8 cellular contexts compared by ENCODE assay signal in the genomic region with DNA sequence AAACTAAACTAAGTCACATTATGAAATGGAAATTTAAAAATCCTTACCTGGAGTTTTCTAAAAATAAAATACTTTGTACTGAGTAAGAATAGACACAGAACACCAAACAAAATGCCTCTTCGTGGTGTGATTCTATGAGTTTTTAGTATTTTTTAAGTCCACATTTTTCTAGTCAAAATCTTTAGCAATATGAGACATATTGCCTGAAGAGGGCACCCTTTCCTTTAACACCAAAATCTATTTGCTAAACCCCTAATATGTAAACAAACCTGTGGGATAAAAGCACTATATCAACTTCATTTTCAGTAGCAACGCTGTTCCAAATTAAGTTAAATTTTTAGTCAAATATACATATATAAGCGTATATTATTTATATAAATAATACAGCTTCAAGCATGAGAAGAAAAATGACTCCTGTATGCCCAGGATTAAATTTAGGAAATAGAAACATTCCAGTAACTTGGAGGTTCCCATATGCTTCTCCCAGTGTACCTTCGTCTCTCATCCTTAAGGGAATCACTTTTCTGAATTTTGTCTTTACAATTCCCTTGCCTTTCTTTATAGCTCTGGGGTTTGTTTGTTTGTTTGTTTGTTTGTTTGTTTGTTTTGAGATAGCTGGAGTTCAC. TPM values are rescaled to one million over a fixed set of nuclear protein-coding genes. Genes with fewer than 3 reads are reported as not detected.
DNase-seq lines count a peak whose midpoint lies in the region; ATAC-seq and TF ChIP-seq lines count a peak whose summit lies in the region.

No MANE protein-coding gene starts in this region.

- intact Hi-C loops in Caco-2 (cut with micrococcal nuclease; ENCODE audit: unreplicated experiment) (loop anchor here (1.0 to 5.0 kb wide), 4 partner anchors 23 to 232 kb away; partner anchors contain the start of genes PGM2 and RELL1), PC-9 (cut with micrococcal nuclease; ENCODE audit: unreplicated experiment) (loop anchor here (1.0 to 10.0 kb wide), 6 partner anchors 87 to 927 kb away; partner anchors contain the start of gene TBC1D1), esophagus muscularis mucosa (cut with DNase I) (loop anchor here (2.0 to 5.0 kb wide), 3 partner anchors 89 to 231 kb away; partner anchors contain the start of gene TBC1D1), Calu3 (cut with micrococcal nuclease; ENCODE audit: unreplicated experiment) (loop anchor here (1.0 to 5.0 kb wide), 5 partner anchors 22 to 231 kb away; no protein-coding TSS in a partner anchor)

- H3K36me3 ChIP-seq in Caco-2 (ENCODE audit: control insufficient read depth, insufficient read depth, low read length), result no peaks in the 10 kb centered on the region
- H3K36me3 ChIP-seq in PC-9 (ENCODE audit: low read depth), result no peaks in the 10 kb centered on the region
- no peaks in the 10 kb centered on the region for H3K36me3 ChIP-seq in esophagus muscularis mucosa

- H4K20me1 ChIP-seq in PC-9 (ENCODE audit: insufficient read depth), result no peaks in the 10 kb centered on the region

- peak; percentile 36 to 44 for TF ChIP-seq CTCF in Caco-2 (IDR thresholded peaks at IDR 0.05; ENCODE audit: insufficient read depth in 1 of 2, low read depth in 1 of 2, low read length in 1 of 2, severe bottlenecking in 1 of 2, unreplicated experiment in 1 of 2)
- peak; percentile 77 for TF ChIP-seq CTCF in PC-9 (conservative IDR thresholded peaks at IDR 0.05)
- peak; percentile 51 to 72 (median 59) for TF ChIP-seq CTCF in esophagus muscularis mucosa (IDR thresholded peaks at IDR 0.05)
- peak; percentile 74 for TF ChIP-seq CTCF in osteocyte (IDR thresholded peaks at IDR 0.05)
- no peak for TF ChIP-seq CTCF in Calu3 (IDR thresholded peaks at IDR 0.05; ENCODE audit: unreplicated experiment)

- WGBS in esophagus muscularis mucosa, result 31% methylated on average over 4 of the region's 4 CpGs

- DNase-seq in Caco-2 (peak in 1 of 2 experiments; percentile 22), HT1080 (ENCODE audit: low read depth) (peak; percentile 71), PC-9 (peak in 1 of 2 experiments; percentile 54), esophagus muscularis mucosa (ENCODE audit: extremely low spot score) (no peak), osteocyte (ENCODE audit: extremely low spot score, unreplicated experiment) (no peak), Calu3 (no peak)

- H3K9me3 Mint-ChIP-seq in Caco-2 (ENCODE audit: unreplicated experiment), result peaks cover 15% of the 10 kb centered on the region
- no peaks in the 10 kb centered on the region for H3K9me3 Mint-ChIP-seq in osteocyte (ENCODE audit: unreplicated experiment)
- H3K9me3 Mint-ChIP-seq in Calu3 (ENCODE audit: low read depth, unreplicated experiment), result no peaks in the 10 kb centered on the region
- no peaks in the 10 kb centered on the region for H3K9me3 Mint-ChIP-seq in stimulated activated memory B cell treated with anti-CD40 and anti-IgM and Interleukin-4, amounts not matched to agents 10 μg/mL and 1 μg/mL and 100 μg/mL, for 72 hours

- H3K4me3 Mint-ChIP-seq in Caco-2 (ENCODE audit: unreplicated experiment), result no peak overlapping the region
- H3K4me3 Mint-ChIP-seq in osteocyte (ENCODE audit: unreplicated experiment), result no peak overlapping the region
- H3K4me3 Mint-ChIP-seq in Calu3 (ENCODE audit: low read depth, unreplicated experiment), result no peak overlapping the region
- no peak overlapping the region for H3K4me3 Mint-ChIP-seq in stimulated activated memory B cell treated with anti-CD40 and anti-IgM and Interleukin-4, amounts not matched to agents 10 μg/mL and 1 μg/mL and 100 μg/mL, for 72 hours

- H3K27me3 Mint-ChIP-seq in Caco-2 (ENCODE audit: insufficient read depth, unreplicated experiment) (no peaks in the 10 kb centered on the region), osteocyte (ENCODE audit: unreplicated experiment) (peaks cover 14% of the 10 kb centered on the region), Calu3 (ENCODE audit: unreplicated experiment) (no peaks in the 10 kb centered on the region)
- H3K27me3 Mint-ChIP-seq in stimulated activated memory B cell treated with anti-CD40 and anti-IgM and Interleukin-4, amounts not matched to agents 10 μg/mL and 1 μg/mL and 100 μg/mL, for 72 hours, result peaks cover 18% of the 10 kb centered on the region

- ATAC-seq in HG02588 (IDR thresholded peaks at IDR 0.05; ENCODE audit: unreplicated experiment), result no peak
- ATAC-seq in stimulated activated memory B cell treated with anti-CD40 and anti-IgM and Interleukin-4, amounts not matched to agents 10 μg/mL and 1 μg/mL and 100 μg/mL, for 72 hours, result no peak

- H3K4me3 ChIP-seq in Caco-2 (ENCODE audit: low read depth, low read length) (no peak overlapping the region), PC-9 (no peak overlapping the region), esophagus muscularis mucosa (no peak overlapping the region)

- H3K27ac Mint-ChIP-seq in Caco-2 (ENCODE audit: unreplicated experiment), result no peak overlapping the region
- H3K27ac Mint-ChIP-seq in osteocyte (ENCODE audit: unreplicated experiment), result no peak overlapping the region
- H3K27ac Mint-ChIP-seq in Calu3 (ENCODE audit: unreplicated experiment), result no peak overlapping the region
- H3K27ac Mint-ChIP-seq in stimulated activated memory B cell treated with anti-CD40 and anti-IgM and Interleukin-4, amounts not matched to agents 10 μg/mL and 1 μg/mL and 100 μg/mL, for 72 hours, result no peak overlapping the region

- H3F3A ChIP-seq in PC-9 (ENCODE audit: insufficient read depth, low read depth), result no peaks in the 10 kb centered on the region

- H3K9me3 ChIP-seq in Caco-2, result no peaks in the 10 kb centered on the region
- H3K9me3 ChIP-seq in PC-9 (ENCODE audit: insufficient read depth, low read depth), result no peaks in the 10 kb centered on the region
- H3K9me3 ChIP-seq in esophagus muscularis mucosa, result no peaks in the 10 kb centered on the region

- H3K36me3 Mint-ChIP-seq in Caco-2 (ENCODE audit: insufficient read depth, unreplicated experiment), result no peaks in the 10 kb centered on the region
- no peaks in the 10 kb centered on the region for H3K36me3 Mint-ChIP-seq in osteocyte (ENCODE audit: unreplicated experiment)
- no peaks in the 10 kb centered on the region for H3K36me3 Mint-ChIP-seq in Calu3 (ENCODE audit: insufficient read depth, unreplicated experiment)
- no peaks in the 10 kb centered on the region for H3K36me3 Mint-ChIP-seq in stimulated activated memory B cell treated with anti-CD40 and anti-IgM and Interleukin-4, amounts not matched to agents 10 μg/mL and 1 μg/mL and 100 μg/mL, for 72 hours

- POLR2A ChIA-PET in Caco-2 (lab: Charles Lee) (no interaction called here), PC-9 (lab: Charles Lee; ENCODE audit: unreplicated experiment) (interaction anchor here (0.7 kb wide), 1 partner anchor 376 kb away, joined by 4 read pairs; no protein-coding TSS in a partner anchor)

- no peaks in the 10 kb centered on the region for H3K79me2 ChIP-seq in PC-9 (ENCODE audit: low read depth)

- BruUV-seq in Caco-2 (replicated peaks; lab: Mats Ljungman, UMichigan) (no TSS peak), PC-9 (replicated peaks; lab: Mats Ljungman, UMichigan) (no TSS peak), Calu3 (replicated peaks; lab: Mats Ljungman, UMichigan) (no TSS peak)

- no peak for TF ChIP-seq EP300 in esophagus muscularis mucosa (IDR thresholded peaks at IDR 0.05)

- H3K4me1 Mint-ChIP-seq in Caco-2 (ENCODE audit: low read depth, unreplicated experiment) (peaks cover 15% of the 10 kb centered on the region), osteocyte (ENCODE audit: unreplicated experiment) (no peaks in the 10 kb centered on the region), Calu3 (ENCODE audit: low read depth, unreplicated experiment) (peaks cover 6% of the 10 kb centered on the region)
- no peaks in the 10 kb centered on the region for H3K4me1 Mint-ChIP-seq in stimulated activated memory B cell treated with anti-CD40 and anti-IgM and Interleukin-4, amounts not matched to agents 10 μg/mL and 1 μg/mL and 100 μg/mL, for 72 hours

- no peaks in the 10 kb centered on the region for H3K9me2 ChIP-seq in PC-9 (ENCODE audit: insufficient read depth)

- CTCF ChIA-PET in Caco-2 (lab: Charles Lee) (interaction anchor here (0.7 to 1.0 kb wide), 2 partner anchors 200 to 232 kb away, joined by 3 read pairs; no protein-coding TSS in a partner anchor), PC-9 (lab: Charles Lee) (interaction anchor here (0.5 to 0.7 kb wide), 3 partner anchors 35 to 359 kb away, joined by 3 to 4 read pairs (median 3); no protein-coding TSS in a partner anchor), Calu3 (lab: Charles Lee) (no interaction called here)

- no peak overlapping the region for H2AFZ ChIP-seq in PC-9

- H3K27me3 ChIP-seq in Caco-2 (replicated peaks; ENCODE audit: control insufficient read depth, insufficient read depth, low read length) (no peaks in the 10 kb centered on the region), PC-9 (ENCODE audit: insufficient read depth, low read depth) (no peaks in the 10 kb centered on the region), esophagus muscularis mucosa (no peaks in the 10 kb centered on the region)

- TF ChIP-seq POLR2A in esophagus muscularis mucosa (IDR thresholded peaks at IDR 0.05; ENCODE audit: low read depth), result no peak

- H3K4me2 ChIP-seq in PC-9, result no peak overlapping the region

- H3K27ac ChIP-seq in PC-9, result no peak overlapping the region
- no peak overlapping the region for H3K27ac ChIP-seq in esophagus muscularis mucosa (replicated peaks in 1 of 4)

- H3K4me1 ChIP-seq in Caco-2 (no peaks in the 10 kb centered on the region), PC-9 (replicated peaks; ENCODE audit: insufficient read depth) (peaks cover 6% of the 10 kb centered on the region; the same call in 1 of the 2 replicates), esophagus muscularis mucosa (no peaks in the 10 kb centered on the region)

RNA-seq across cellular contexts. Expression of gene PGM2, which starts 23.0 kb away (rescaled TPM):
- 29.7 and 33.4 TPM in 2 replicates for total RNA-seq in Caco-2 (2022)
- 104 and 112 TPM in 2 replicates for total RNA-seq in HT1080 (2014; rRNA removed; shearing (Covaris generic))
- 77.0 and 92.7 TPM in 2 replicates for polyA plus RNA-seq in HT1080 (2015; cell fraction: cytosol; rRNA removed)
- 148 and 163 TPM in 2 replicates for polyA plus RNA-seq in HT1080 (2015; cell fraction: nucleus; rRNA removed)
- 27.3 and 32.5 TPM in 2 replicates for total RNA-seq in PC-9 (2021)
- total RNA-seq in esophagus muscularis mucosa, result 10 to 100 TPM; 17.4 to 19.2 (median 18.8) TPM
- 19.8 and 25.8 TPM in 2 replicates for total RNA-seq in osteocyte
- total RNA-seq in Calu3 (2022), result 27.1 and 33.0 TPM in 2 replicates
